21 cellular contexts compared by ENCODE assay signal in genomic region chr9:27534131-27534530, GRCh38. TPM values are rescaled to one million over a fixed set of nuclear protein-coding genes. Genes with fewer than 3 reads are reported as not detected.
DNase-seq lines count a peak whose midpoint lies in the region; ATAC-seq, FAIRE-seq and TF ChIP-seq lines count a peak whose summit lies in the region.
"Had no signal": no experiment of that assay in that cellular context is flagged by ENCODE, and none has a peak within 500 bp of the region (broad histone marks: within the 10 kb centered on the region; RNA-seq: fewer than 3 reads in every experiment).

No MANE protein-coding gene starts in this region.

- H2BK20ac ChIP-seq in H1 (ENCODE audit: low read length): no peak overlapping the region

- H4K8ac ChIP-seq in H1 (ENCODE audit: extremely low read depth, insufficient read depth, low read length): no peak overlapping the region

- H3K4me3 Mint-ChIP-seq in nephron progenitor cell: no peak overlapping the region
- H3K4me3 Mint-ChIP-seq: activated naive CD4-positive, alpha-beta T cell treated with anti-CD3 and anti-CD28 coated beads for 36 hours; stimulated activated effector memory CD8-positive, alpha-beta T cell treated with anti-CD3 and anti-CD28 coated beads, Interleukin-12 subunit alpha, Interleukin-12 subunit beta, amount 100 ng/mL, for 72 hours had no signal

- H3K27ac ChIP-seq in ascending aorta (peak overlapping the region; percentile 67 to 78), H1 (ENCODE audit: low read depth, low read length) (no peak overlapping the region), thoracic aorta (peak overlapping the region; percentile 65 to 72)
- H3K27ac ChIP-seq: hepatocyte, parathyroid adenoma had no signal

- peaks cover 61% of the 10 kb centered on the region for H3K4me1 Mint-ChIP-seq in nephron progenitor cell
- H3K4me1 Mint-ChIP-seq: stimulated activated effector memory CD8-positive, alpha-beta T cell treated with anti-CD3 and anti-CD28 coated beads, Interleukin-12 subunit alpha, Interleukin-12 subunit beta, amount 100 ng/mL, for 72 hours had no signal

- WGBS in H1 (ENCODE audit: extremely low coverage in 1 of 2, insufficient coverage in 1 of 2, insufficient read length in 1 of 2, insufficient replicate concordance in 2 of 2, low coverage in 1 of 2, low lambda C conversion rate in 2 of 2, missing lambda C conversion rate in 1 of 2), 2 experiments: 94% methylated on average over 4 of the region's 4 CpGs; no CpG with 5 or more reads in 1 of the 2 experiments

- no peaks in the 10 kb centered on the region for H3K9me3 Mint-ChIP-seq in nephron progenitor cell
- H3K9me3 Mint-ChIP-seq: activated naive CD4-positive, alpha-beta T cell treated with anti-CD3 and anti-CD28 coated beads for 36 hours; stimulated activated effector memory CD8-positive, alpha-beta T cell treated with anti-CD3 and anti-CD28 coated beads, Interleukin-12 subunit alpha, Interleukin-12 subunit beta, amount 100 ng/mL, for 72 hours had no signal

- no peak overlapping the region for H3K14ac ChIP-seq in H1 (ENCODE audit: insufficient read length)

- no peak for TF ChIP-seq POLR2A in H1 (IDR thresholded peaks at IDR 0.05; ENCODE audit: control extremely low read depth in 1 of 2, low read depth in 2 of 2, low read length in 2 of 2)

- H4K5ac ChIP-seq in H1 (ENCODE audit: insufficient read length, low read depth, low read length): no peak overlapping the region

- DNase-seq in ascending aorta (ENCODE audit: low spot score in 2 of 2) (no peak), H1 (ENCODE audit: low read depth in 1 of 2, low spot score in 2 of 2) (no peak), nephron progenitor cell (no peak), thoracic aorta (ENCODE audit: low spot score) (no peak), NOMO-1 treated with DMSO at 0.1 percent for 48 hours (lab: John Stamatoyannopoulos, UW; ENCODE audit: unreplicated experiment) (no peak), NK-92 (lab: John Stamatoyannopoulos, UW; ENCODE audit: unreplicated experiment) (no peak)
- DNase-seq: activated CD4-positive, alpha-beta T cell treated with anti-CD3 and anti-CD28 coated beads, Interleukin-2, amount 50 U/mL, for 1 hour; activated naive CD4-positive, alpha-beta T cell treated with anti-CD3 and anti-CD28 coated beads for 36 hours; dermis blood vessel endothelial cell; islet precursor cell; Karpas-422; NCI-H1105 treated with DMSO at 0.1 percent for 48 hours; NCI-H2171; NCI-H774 had no signal

- H3K56ac ChIP-seq in H1 (replicated peaks; ENCODE audit: insufficient read length, low read depth, low read length): no peak overlapping the region

- no peak for TF ChIP-seq EP300 in H1 (IDR thresholded peaks at IDR 0.05; ENCODE audit: borderline replicate concordance in 1 of 2, low read depth in 2 of 2, low read length in 2 of 2)

- H3K4me3 ChIP-seq in ascending aorta: peak overlapping the region; percentile 8 to 19
- H3K4me3 ChIP-seq in H1 (ENCODE audit: extremely low read depth in 1 of 4, insufficient read depth in 2 of 4, low read depth in 3 of 4, low read length in 4 of 4): no peak overlapping the region
- H3K4me3 ChIP-seq in thoracic aorta: peak overlapping the region; percentile 40
- H3K4me3 ChIP-seq: hepatocyte had no signal

- no peak overlapping the region for H3K9ac ChIP-seq in H1 (replicated peaks in 1 of 4; ENCODE audit: extremely low read depth in 1 of 4, low read depth in 3 of 4, low read length in 3 of 4)
- H3K9ac ChIP-seq: parathyroid adenoma had no signal

- no peak overlapping the region for H2AFZ ChIP-seq in H1 (ENCODE audit: low read length)
- H2AFZ ChIP-seq: hepatocyte, parathyroid adenoma had no signal

- TF ChIP-seq CTCF in ascending aorta (IDR thresholded peaks at IDR 0.05) (no peak), H1 (IDR thresholded peaks at IDR 0.05; ENCODE audit: control extremely low read depth in 1 of 3, insufficient read depth in 1 of 3, low read depth in 1 of 3, low read length in 3 of 3) (no peak), nephron progenitor cell (IDR thresholded peaks at IDR 0.05) (no peak), thoracic aorta (IDR thresholded peaks at IDR 0.05) (no peak)

- no peak overlapping the region for H2BK15ac ChIP-seq in H1 (ENCODE audit: low read length)

- peak overlapping the region; percentile 37 for H3K27ac Mint-ChIP-seq in nephron progenitor cell
- H3K27ac Mint-ChIP-seq: activated naive CD4-positive, alpha-beta T cell treated with anti-CD3 and anti-CD28 coated beads for 36 hours; stimulated activated effector memory CD8-positive, alpha-beta T cell treated with anti-CD3 and anti-CD28 coated beads, Interleukin-12 subunit alpha, Interleukin-12 subunit beta, amount 100 ng/mL, for 72 hours had no signal

- CTCF ChIA-PET in H1 (lab: Charles Lee; ENCODE audit: partially characterized antibody): interaction anchor here (1.4 to 2.8 kb wide), 3 partner anchors 9 to 202 kb away, joined by 3 to 16 read pairs (median 8); no protein-coding TSS in a partner anchor

- peak; percentile 19 for ATAC-seq in thoracic aorta (ENCODE audit: insufficient number of reproducible peaks, low FRiP score, low read depth)
- no peak for ATAC-seq in activated CD4-positive, CD25-positive, alpha-beta regulatory T cell treated with anti-CD3 and anti-CD28 coated beads, Interleukin-2, amount 50 U/mL, for 24 hours
- ATAC-seq: esophagus mucosa; stimulated activated effector memory CD8-positive, alpha-beta T cell treated with anti-CD3 and anti-CD28 coated beads, Interleukin-12 subunit alpha, Interleukin-12 subunit beta, amount 100 ng/mL, for 72 hours had no signal

- H3K18ac ChIP-seq in H1 (ENCODE audit: extremely low read depth, low read length): no peak overlapping the region

- H3K36me3 ChIP-seq in ascending aorta (no peaks in the 10 kb centered on the region), H1 (ENCODE audit: control insufficient read depth in 2 of 4, insufficient read depth in 4 of 4, low read length in 3 of 4) (no peaks in the 10 kb centered on the region), thoracic aorta (no peaks in the 10 kb centered on the region)

- TF ChIP-seq RAD21 in H1 (IDR thresholded peaks at IDR 0.05 in 1 of 2, conservative IDR thresholded peaks at IDR 0.05 in 1 of 2; ENCODE audit: low read depth in 2 of 2, low read length in 2 of 2): no peak

- no peak overlapping the region for H3K4ac ChIP-seq in H1 (replicated peaks; ENCODE audit: insufficient read length, low read depth, low read length)

- FAIRE-seq in H1 (lab: Jason Lieb, UNC): peak; percentile 24
- FAIRE-seq: RCC 7860, TTC549 had no signal

- intact Hi-C loops in ascending aorta (cut with DNase I): no loop called here

- H3K9me3 ChIP-seq in ascending aorta: no peaks in the 10 kb centered on the region
- no peaks in the 10 kb centered on the region for H3K9me3 ChIP-seq in H1 (ENCODE audit: insufficient read depth in 2 of 2, low read depth in 1 of 2, low read length in 1 of 2)
- H3K9me3 ChIP-seq in thoracic aorta: no peaks in the 10 kb centered on the region

- no peak overlapping the region for H2BK5ac ChIP-seq in H1 (ENCODE audit: low read depth, low read length)

- no peaks in the 10 kb centered on the region for H3K27me3 Mint-ChIP-seq in nephron progenitor cell (ENCODE audit: low read depth, poor library complexity)

- H4K91ac ChIP-seq in H1 (replicated peaks; ENCODE audit: insufficient read length, low read length): no peak overlapping the region

- no peaks in the 10 kb centered on the region for H3K79me1 ChIP-seq in H1 (ENCODE audit: low read depth, low read length)

- H3K23me2 ChIP-seq in H1 (ENCODE audit: low read depth, low read length): peaks cover 3% of the 10 kb centered on the region; the same call in 1 of the 2 replicates

- H3K4me2 ChIP-seq in H1 (ENCODE audit: insufficient read depth in 1 of 2, low read depth in 2 of 2, low read length in 2 of 2): no peak overlapping the region
- H3K4me2 ChIP-seq: hepatocyte had no signal

- H3K36me3 Mint-ChIP-seq in nephron progenitor cell (ENCODE audit: low read depth): peaks cover 12% of the 10 kb centered on the region
- H3K36me3 Mint-ChIP-seq: stimulated activated effector memory CD8-positive, alpha-beta T cell treated with anti-CD3 and anti-CD28 coated beads, Interleukin-12 subunit alpha, Interleukin-12 subunit beta, amount 100 ng/mL, for 72 hours had no signal

- no peak overlapping the region for H2AK5ac ChIP-seq in H1 (ENCODE audit: low read depth, low read length)

- H3K79me2 ChIP-seq in H1 (ENCODE audit: control insufficient read depth in 1 of 2, insufficient read depth in 2 of 2, low read length in 2 of 2): no peaks in the 10 kb centered on the region
- H3K79me2 ChIP-seq: parathyroid adenoma had no signal

- no peak overlapping the region for H2BK12ac ChIP-seq in H1 (ENCODE audit: low read depth, low read length)

- H4K20me1 ChIP-seq in H1 (replicated peaks in 1 of 2; ENCODE audit: control insufficient read depth in 1 of 2, insufficient read depth in 2 of 2, low read length in 2 of 2): no peaks in the 10 kb centered on the region

- H3K27me3 ChIP-seq in ascending aorta (no peaks in the 10 kb centered on the region), H1 (replicated peaks in 1 of 4; ENCODE audit: control insufficient read depth in 3 of 4, extremely low read depth in 1 of 4, insufficient read depth in 3 of 4, low read length in 3 of 4) (no peaks in the 10 kb centered on the region), thoracic aorta (replicated peaks; ENCODE audit: insufficient read depth) (no peaks in the 10 kb centered on the region)
- H3K27me3 ChIP-seq: hepatocyte had no signal

- no peak overlapping the region for H3K23ac ChIP-seq in H1 (ENCODE audit: insufficient read length)

- peaks cover 7 to 61% of the 10 kb centered on the region in 2 donors for H3K4me1 ChIP-seq in ascending aorta
- peaks cover 0 to 5% (median 0%) of the 10 kb centered on the region in 4 experiments; a peak in 3 of 7 replicates for H3K4me1 ChIP-seq in H1 (replicated peaks in 1 of 4; ENCODE audit: control insufficient read depth in 3 of 4, insufficient read depth in 4 of 4, low read length in 3 of 4)
- H3K4me1 ChIP-seq in thoracic aorta (ENCODE audit: control insufficient read depth in 1 of 2, low read depth in 2 of 2): peaks cover 32 to 60% of the 10 kb centered on the region in 2 donors
- H3K4me1 ChIP-seq: parathyroid adenoma had no signal

- POLR2A ChIA-PET in H1 (lab: Charles Lee; ENCODE audit: partially characterized antibody): interaction anchor here (0.6 to 1.2 kb wide), 3 partner anchors 12 to 201 kb away, joined by 3 to 4 read pairs (median 3); no protein-coding TSS in a partner anchor

- H2BK120ac ChIP-seq in H1 (replicated peaks; ENCODE audit: low read depth, low read length): no peak overlapping the region

RNA-seq across cellular contexts. Expression of gene MOB3B, which starts 4.5 kb away (rescaled TPM):
- total RNA-seq in ascending aorta (2.4 TPM), thoracic aorta (10 to 100 TPM in 1 of 2 donors, 1 to 10 TPM in 1; 6.6 to 11.1 TPM)
- total RNA-seq in H1 (2021; fragmentation: NEBNext Ultra II Directional; extraction: Animal tissue kit (Norgen Biotek cat#: 25700)): 14.9 and 16.1 TPM in 2 replicates
- polyA plus RNA-seq in H1 (2011; rRNA removed): 6.9 and 12.7 TPM in 2 replicates
- polyA plus RNA-seq in H1 (2011; cell fraction: cytosol; rRNA removed): 8.9 TPM
- 5.2 TPM for polyA plus RNA-seq in H1 (2011; cell fraction: nucleus; rRNA removed)
- 9.6 to 12.9 TPM (median 10.4 TPM) in 4 replicates for polyA plus RNA-seq in H1 (2012, experiment 1 of 2)
- 5.1 TPM for polyA plus RNA-seq in H1 (2012, experiment 2 of 2)
- 13.6 TPM for polyA plus RNA-seq in H1 (2013, experiment 1 of 2)
- 14.4 TPM for polyA plus RNA-seq in H1 (2013, experiment 2 of 2)
- polyA minus RNA-seq in H1 (2011; rRNA and poly(A)+ RNA removed): 29.0 and 38.6 TPM in 2 replicates
- polyA minus RNA-seq in H1 (2011; cell fraction: cytosol; rRNA and poly(A)+ RNA removed): 10.9 TPM
- polyA minus RNA-seq in H1 (2011; cell fraction: nucleus; rRNA and poly(A)+ RNA removed): 20.8 TPM

RNA-seq across cellular contexts. Expression of gene IFNK, which starts 10.0 kb away (rescaled TPM):
- total RNA-seq in ascending aorta (not detected), thoracic aorta (not detected)
- total RNA-seq in H1 (2021; fragmentation: NEBNext Ultra II Directional; extraction: Animal tissue kit (Norgen Biotek cat#: 25700)): not detected in 2 replicates
- polyA plus RNA-seq in H1 (2011; rRNA removed): not detected in 2 replicates
- polyA plus RNA-seq in H1 (2011; cell fraction: cytosol; rRNA removed): not detected
- not detected for polyA plus RNA-seq in H1 (2011; cell fraction: nucleus; rRNA removed)
- polyA plus RNA-seq in H1 (2012, experiment 1 of 2): 0.14 to 0.16 TPM in 2 of 4 replicates, not detected in the others
- polyA plus RNA-seq in H1 (2012, experiment 2 of 2): not detected
- not detected for polyA plus RNA-seq in H1 (2013, experiment 1 of 2)
- not detected for polyA plus RNA-seq in H1 (2013, experiment 2 of 2)
- polyA minus RNA-seq in H1 (2011; rRNA and poly(A)+ RNA removed): not detected in 2 replicates
- not detected for polyA minus RNA-seq in H1 (2011; cell fraction: cytosol; rRNA and poly(A)+ RNA removed)
- not detected for polyA minus RNA-seq in H1 (2011; cell fraction: nucleus; rRNA and poly(A)+ RNA removed)
- total RNA-seq: dermis blood vessel endothelial cell, esophagus mucosa, hepatocyte had no signal
- polyA plus RNA-seq: hepatocyte had no signal

RNA-seq across cellular contexts. Expression of gene C9orf72, which starts 39.1 kb away (rescaled TPM):
- 17.1 TPM for total RNA-seq in ascending aorta
- 16.2 and 17.5 TPM in 2 replicates for total RNA-seq in H1 (2021; fragmentation: NEBNext Ultra II Directional; extraction: Animal tissue kit (Norgen Biotek cat#: 25700))
- polyA plus RNA-seq in H1 (2011; rRNA removed): 4.5 and 7.2 TPM in 2 replicates
- polyA plus RNA-seq in H1 (2011; cell fraction: cytosol; rRNA removed): 8.9 TPM
- 7.3 TPM for polyA plus RNA-seq in H1 (2011; cell fraction: nucleus; rRNA removed)
- polyA plus RNA-seq in H1 (2012, experiment 1 of 2): 8.6 to 15.7 TPM (median 11.5 TPM) in 4 replicates
- 0.70 TPM for polyA plus RNA-seq in H1 (2012, experiment 2 of 2)
- 11.7 TPM for polyA plus RNA-seq in H1 (2013, experiment 1 of 2)
- polyA plus RNA-seq in H1 (2013, experiment 2 of 2): 10.5 TPM
- polyA minus RNA-seq in H1 (2011; rRNA and poly(A)+ RNA removed): 16.4 and 26.1 TPM in 2 replicates
- polyA minus RNA-seq in H1 (2011; cell fraction: cytosol; rRNA and poly(A)+ RNA removed): 7.0 TPM
- polyA minus RNA-seq in H1 (2011; cell fraction: nucleus; rRNA and poly(A)+ RNA removed): 38.5 TPM
- total RNA-seq in thoracic aorta: 10 to 100 TPM; 19.4 to 25.6 TPM

Comparison
In these comparisons a context has a peak if more than half of its experiments do, and no peak if none do; other contexts are left out.
1. H3K4me3 ChIP-seq: peak in ascending aorta (2 of 2) and thoracic aorta (single experiment); none in H1 (0 of 4).